ENCODE assay signal across 9 cellular contexts in genomic region chr13:75762066-75762937, GRCh38.
DNase-seq lines count a peak whose midpoint lies in the region; ATAC-seq and TF ChIP-seq lines count a peak whose summit lies in the region.
"Had no signal": no experiment of that assay in that cellular context is flagged by ENCODE, and none has a peak within 500 bp of the region (broad histone marks: within the 10 kb centered on the region; RNA-seq: fewer than 3 reads in every experiment).

No MANE protein-coding gene starts in this region.

- peaks cover 23 to 27% (median 26%) of the 10 kb centered on the region in 3 donors for H3K4me1 Mint-ChIP-seq in naive B cell

- H3K27me3 Mint-ChIP-seq in naive B cell, result no peaks in the 10 kb centered on the region
- H3K27me3 Mint-ChIP-seq: dendritic cell treated with granulocyte-macrophage colony-stimulating factor and Interleukin-4, amounts not matched to agents 40 ng/mL and 50 ng/mL, for 4 days had no signal

- H3K36me3 Mint-ChIP-seq in naive B cell, result peaks cover 4 to 7% of the 10 kb centered on the region in 2 donors

- H3K9me3 Mint-ChIP-seq in naive B cell, result peaks cover 0 to 2% (median 0%) of the 10 kb centered on the region in 7 donors
- H3K9me3 Mint-ChIP-seq: dendritic cell treated with granulocyte-macrophage colony-stimulating factor and Interleukin-4, amounts not matched to agents 40 ng/mL and 50 ng/mL, for 4 days had no signal

- H3K27me3 ChIP-seq in GM06990 (replicated peaks; ENCODE audit: control insufficient read depth, insufficient read depth, low read length), result no peaks in the 10 kb centered on the region

- no peak overlapping the region; the same call in 1 of the 2 replicates for H3K4me3 ChIP-seq in GM06990 (replicated peaks; ENCODE audit: low read depth, low read length)

- no peak for TF ChIP-seq CTCF in GM06990 (IDR thresholded peaks at IDR 0.05; ENCODE audit: insufficient read depth, low read length, poor library complexity, severe bottlenecking)

- peak; percentile 95 for ATAC-seq in GM21367 (IDR thresholded peaks at IDR 0.05; ENCODE audit: unreplicated experiment)
- peak; percentile 97 for ATAC-seq in HG03565 (IDR thresholded peaks at IDR 0.05; ENCODE audit: unreplicated experiment)
- ATAC-seq in naive B cell (ENCODE audit: low read depth in 2 of 2), result peak; percentile 65 to 75

- no peaks in the 10 kb centered on the region; the same call in 1 of the 2 replicates for H3K36me3 ChIP-seq in GM06990 (ENCODE audit: control insufficient read depth, insufficient read depth, low read length)

- peak overlapping the region; percentile 42 for H3K27ac ChIP-seq in caudate nucleus (ENCODE audit: low read depth, low read length)

- DNase-seq in GM06990 (ENCODE audit: extremely low read depth, insufficient read length) (peak; percentile 71), caudate nucleus (lab: John Stamatoyannopoulos, UW) (no peak), naive B cell (no peak), hypothalamus (lab: John Stamatoyannopoulos, UW) (no peak), NCI-H1105 treated with DMSO at 0.1 percent for 48 hours (lab: John Stamatoyannopoulos, UW) (no peak)
- no peak for DNase-seq in NK-92 treated with Interleukin-12 subunit alpha and Interleukin-12 subunit beta, amount 100 ng/mL, for 24 hours (lab: John Stamatoyannopoulos, UW)

- peak overlapping the region; percentile 43 to 94 (median 79) for H3K27ac Mint-ChIP-seq in naive B cell
- H3K27ac Mint-ChIP-seq: dendritic cell treated with granulocyte-macrophage colony-stimulating factor and Interleukin-4, amounts not matched to agents 40 ng/mL and 50 ng/mL, for 4 days had no signal

- peak overlapping the region; percentile 65 to 83 (median 80) for H3K4me3 Mint-ChIP-seq in naive B cell
- H3K4me3 Mint-ChIP-seq: dendritic cell treated with granulocyte-macrophage colony-stimulating factor and Interleukin-4, amounts not matched to agents 40 ng/mL and 50 ng/mL, for 4 days had no signal
